In the genomic region with DNA sequence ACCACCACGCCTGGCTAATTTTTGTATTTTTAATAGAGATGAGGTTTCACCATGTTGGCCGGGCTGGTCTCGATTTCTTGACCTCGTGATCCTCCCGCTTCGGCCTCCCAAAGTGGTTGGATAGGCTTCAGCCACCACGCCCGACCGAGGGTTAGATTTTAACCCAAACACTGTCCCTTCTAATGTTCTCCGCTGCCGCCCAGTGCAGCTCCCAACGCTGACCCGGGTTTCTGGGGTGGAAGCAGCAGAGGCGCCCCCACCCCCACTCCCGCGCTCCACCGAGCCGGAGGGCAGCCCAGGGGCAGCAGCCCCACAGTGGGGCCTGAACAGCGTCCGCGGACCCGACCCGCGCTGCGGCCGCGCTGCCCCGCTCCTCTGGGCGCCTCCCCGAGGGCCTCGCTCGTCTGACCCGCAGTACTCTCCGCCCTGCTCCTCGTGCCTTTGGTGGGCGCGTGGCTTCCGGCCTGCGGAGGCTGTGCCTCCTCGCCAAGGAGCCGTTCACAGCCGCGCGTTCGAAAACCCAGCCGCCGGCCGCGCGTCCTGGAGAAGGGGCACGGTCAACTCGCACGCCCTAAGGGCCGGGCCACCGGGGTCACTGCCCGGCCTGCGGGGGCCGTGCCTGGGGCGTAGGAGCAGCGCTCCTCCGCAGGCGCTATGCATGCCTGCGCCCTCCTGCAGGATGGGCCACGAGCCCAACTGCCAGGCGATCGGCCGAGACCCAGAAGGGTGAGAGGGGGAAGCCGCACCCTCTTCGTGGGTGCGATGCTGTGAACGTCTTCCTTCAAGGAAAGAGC, we compare ENCODE assay signal across 1 cellular context.
TF ChIP-seq lines count a peak whose summit lies in the region.

No MANE protein-coding gene starts in this region.

TF ChIP-seq in HepG2, 621 proteins besides CTCF, POLR2A, EP300 and RAD21:
- TF ChIP-seq MYC (CRISPR knock-in tag; IDR thresholded peaks at IDR 0.05; ENCODE audit: borderline replicate concordance) (0 out of 2 replicates have a peak, but pooled peaks have one; percentile 9), GABPB1 (CRISPR knock-in tag; IDR thresholded peaks at IDR 0.05) (peak; percentile 6; the same call in 1 of the 2 replicates), ATF7-NPFF (CRISPR knock-in tag; IDR thresholded peaks at IDR 0.05; ENCODE audit: low read depth) (0 out of 2 replicates have a peak, but pooled peaks have one; percentile 17)
- TF ChIP-seq, protein P1, sequence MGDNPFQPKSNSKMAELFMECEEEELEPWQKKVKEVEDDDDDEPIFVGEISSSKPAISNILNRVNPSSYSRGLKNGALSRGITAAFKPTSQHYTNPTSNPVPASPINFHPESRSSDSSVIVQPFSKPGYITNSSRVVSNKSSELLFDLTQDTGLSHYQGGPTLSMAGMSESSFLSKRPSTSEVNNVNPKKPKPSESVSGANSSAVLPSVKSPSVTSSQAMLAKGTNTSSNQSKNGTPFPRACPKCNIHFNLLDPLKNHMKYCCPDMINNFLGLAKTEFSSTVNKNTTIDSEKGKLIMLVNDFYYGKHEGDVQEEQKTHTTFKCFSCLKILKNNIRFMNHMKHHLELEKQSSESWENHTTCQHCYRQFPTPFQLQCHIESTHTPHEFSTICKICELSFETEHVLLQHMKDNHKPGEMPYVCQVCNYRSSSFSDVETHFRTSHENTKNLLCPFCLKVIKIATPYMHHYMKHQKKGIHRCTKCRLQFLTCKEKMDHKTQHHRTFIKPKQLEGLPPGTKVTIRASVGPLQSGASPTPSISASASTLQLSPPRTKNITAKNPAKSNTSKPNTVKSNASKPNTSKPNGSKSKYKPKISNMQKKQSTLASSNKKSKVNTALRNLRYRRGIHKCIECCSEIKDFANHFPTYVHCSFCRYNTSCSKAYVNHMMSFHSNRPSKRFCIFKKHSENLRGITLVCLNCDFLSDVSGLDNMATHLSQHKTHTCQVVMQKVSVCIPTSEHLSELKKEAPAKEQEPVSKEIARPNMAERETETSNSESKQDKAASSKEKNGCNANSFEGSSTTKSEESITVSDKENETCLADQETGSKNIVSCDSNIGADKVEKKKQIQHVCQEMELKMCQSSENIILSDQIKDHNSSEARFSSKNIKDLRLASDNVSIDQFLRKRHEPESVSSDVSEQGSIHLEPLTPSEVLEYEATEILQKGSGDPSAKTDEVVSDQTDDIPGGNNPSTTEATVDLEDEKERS (CRISPR knock-in tag; IDR thresholded peaks at IDR 0.05): no peak
